ENCODE assay signal across 19 cellular contexts in genomic region chr17:27568811-27569210, GRCh38.
DNase-seq lines count a peak whose midpoint lies in the region; ATAC-seq and TF ChIP-seq lines count a peak whose summit lies in the region.
"Had no signal": no experiment of that assay in that cellular context is flagged by ENCODE, and none has a peak within 500 bp of the region (broad histone marks: within the 10 kb centered on the region; RNA-seq: fewer than 3 reads in every experiment).

No MANE protein-coding gene starts in this region.

- H3K36me3 Mint-ChIP-seq in activated T-cell treated with anti-CD3 and anti-CD28 coated beads, Interleukin-2, amount 50 U/mL, for 72 hours (ENCODE audit: insufficient read depth in 2 of 2): peaks cover 4 to 15% of the 10 kb centered on the region in 2 donors
- peaks cover 5% of the 10 kb centered on the region for H3K36me3 Mint-ChIP-seq in activated T-cell treated with anti-CD3 and anti-CD28 coated beads, Interleukin-2, amount 50 U/mL, for 4 hours (ENCODE audit: insufficient read depth)
- H3K36me3 Mint-ChIP-seq in activated T-helper 17 cell treated with anti-CD3 and anti-CD28 coated beads, Interleukin-2, amount 50 U/mL, for 72 hours (ENCODE audit: low read depth): no peaks in the 10 kb centered on the region
- no peaks in the 10 kb centered on the region for H3K36me3 Mint-ChIP-seq in natural killer cell
- H3K36me3 Mint-ChIP-seq: activated naive CD4-positive, alpha-beta T cell treated with anti-CD3 and anti-CD28 coated beads, Interleukin-2, amount 50 U/mL, for 24 hours had no signal

- no peak for ATAC-seq in activated T-cell treated with anti-CD3 and anti-CD28 coated beads, Interleukin-2, amount 50 U/mL, for 72 hours (replicated peaks in 1 of 2)
- ATAC-seq in activated T-cell treated with anti-CD3 and anti-CD28 coated beads, Interleukin-2, amount 50 U/mL, for 4 hours: no peak
- ATAC-seq in activated T-helper 17 cell treated with anti-CD3 and anti-CD28 coated beads, Interleukin-2, amount 50 U/mL, for 72 hours (replicated peaks): no peak
- ATAC-seq in natural killer cell (peak; percentile 21 to 49 (median 28)), GM21447 (IDR thresholded peaks at IDR 0.05; ENCODE audit: unreplicated experiment) (no peak)
- ATAC-seq: PC-3 had no signal

- H3K27me3 Mint-ChIP-seq in activated T-cell treated with anti-CD3 and anti-CD28 coated beads, Interleukin-2, amount 50 U/mL, for 72 hours (ENCODE audit: low read depth): no peaks in the 10 kb centered on the region
- no peaks in the 10 kb centered on the region for H3K27me3 Mint-ChIP-seq in activated T-cell treated with anti-CD3 and anti-CD28 coated beads, Interleukin-2, amount 50 U/mL, for 4 hours (ENCODE audit: low read depth)
- H3K27me3 Mint-ChIP-seq in activated T-helper 17 cell treated with anti-CD3 and anti-CD28 coated beads, Interleukin-2, amount 50 U/mL, for 72 hours: no peaks in the 10 kb centered on the region
- no peaks in the 10 kb centered on the region for H3K27me3 Mint-ChIP-seq in natural killer cell (ENCODE audit: low read depth in 2 of 2)
- H3K27me3 Mint-ChIP-seq: activated naive CD4-positive, alpha-beta T cell treated with anti-CD3 and anti-CD28 coated beads, Interleukin-2, amount 50 U/mL, for 24 hours; IgD-negative memory B cell had no signal

- peak overlapping the region; percentile 63 for H3K27ac Mint-ChIP-seq in activated T-cell treated with anti-CD3 and anti-CD28 coated beads, Interleukin-2, amount 50 U/mL, for 72 hours
- H3K27ac Mint-ChIP-seq in activated T-helper 17 cell treated with anti-CD3 and anti-CD28 coated beads, Interleukin-2, amount 50 U/mL, for 72 hours: peak overlapping the region; percentile 26
- H3K27ac Mint-ChIP-seq in natural killer cell: peak overlapping the region; percentile 93 to 94
- H3K27ac Mint-ChIP-seq: activated naive CD4-positive, alpha-beta T cell treated with anti-CD3 and anti-CD28 coated beads, Interleukin-2, amount 50 U/mL, for 24 hours had no signal

- DNase-seq in activated T-cell treated with anti-CD3 and anti-CD28 coated beads, Interleukin-2, amount 50 U/mL, for 72 hours: no peak
- no peak for DNase-seq in activated T-cell treated with anti-CD3 and anti-CD28 coated beads, Interleukin-2, amount 50 U/mL, for 4 hours
- DNase-seq in natural killer cell (no peak), substantia nigra (lab: John Stamatoyannopoulos, UW) (no peak), mesenteric fat pad (ENCODE audit: low spot score) (no peak)
- DNase-seq in NK-92 treated with Interleukin-12 subunit alpha and Interleukin-12 subunit beta, amount 100 ng/mL, for 24 hours (lab: John Stamatoyannopoulos, UW): no peak
- DNase-seq: colonic mucosa, NCI-H146, NCI-H2227 treated with DMSO at 0.1 percent for 48 hours, NCI-H774, T1000 had no signal

- intact Hi-C loops in natural killer cell (cut with micrococcal nuclease): loop anchor here (1.0 to 5.0 kb wide), 3 partner anchors 25 to 97 kb away; no protein-coding TSS in a partner anchor

- peaks cover 90% of the 10 kb centered on the region for H3K4me1 Mint-ChIP-seq in activated T-cell treated with anti-CD3 and anti-CD28 coated beads, Interleukin-2, amount 50 U/mL, for 72 hours (ENCODE audit: low read depth)
- peaks cover 47% of the 10 kb centered on the region for H3K4me1 Mint-ChIP-seq in activated T-cell treated with anti-CD3 and anti-CD28 coated beads, Interleukin-2, amount 50 U/mL, for 4 hours (ENCODE audit: low read depth)
- peaks cover 24% of the 10 kb centered on the region for H3K4me1 Mint-ChIP-seq in activated T-helper 17 cell treated with anti-CD3 and anti-CD28 coated beads, Interleukin-2, amount 50 U/mL, for 72 hours
- peaks cover 53 to 54% of the 10 kb centered on the region in 2 donors for H3K4me1 Mint-ChIP-seq in natural killer cell

- H3K27ac ChIP-seq in substantia nigra (ENCODE audit: low read depth, low read length, poor library complexity, severe bottlenecking): peak overlapping the region; percentile 27
- H3K27ac ChIP-seq: C4-2B, colonic mucosa, lower lobe of right lung, parathyroid adenoma had no signal

- H3K9me3 Mint-ChIP-seq in activated T-cell treated with anti-CD3 and anti-CD28 coated beads, Interleukin-2, amount 50 U/mL, for 72 hours: no peaks in the 10 kb centered on the region
- no peaks in the 10 kb centered on the region for H3K9me3 Mint-ChIP-seq in activated T-cell treated with anti-CD3 and anti-CD28 coated beads, Interleukin-2, amount 50 U/mL, for 4 hours
- no peaks in the 10 kb centered on the region for H3K9me3 Mint-ChIP-seq in activated T-helper 17 cell treated with anti-CD3 and anti-CD28 coated beads, Interleukin-2, amount 50 U/mL, for 72 hours
- H3K9me3 Mint-ChIP-seq in natural killer cell: no peaks in the 10 kb centered on the region
- H3K9me3 Mint-ChIP-seq: activated naive CD4-positive, alpha-beta T cell treated with anti-CD3 and anti-CD28 coated beads, Interleukin-2, amount 50 U/mL, for 24 hours; IgD-negative memory B cell had no signal

- H3K4me3 Mint-ChIP-seq in activated T-cell treated with anti-CD3 and anti-CD28 coated beads, Interleukin-2, amount 50 U/mL, for 72 hours: peak overlapping the region; percentile 32 to 57
- H3K4me3 Mint-ChIP-seq in activated T-cell treated with anti-CD3 and anti-CD28 coated beads, Interleukin-2, amount 50 U/mL, for 4 hours: no peak overlapping the region
- H3K4me3 Mint-ChIP-seq in activated T-helper 17 cell treated with anti-CD3 and anti-CD28 coated beads, Interleukin-2, amount 50 U/mL, for 72 hours: peak overlapping the region; percentile 25
- peak overlapping the region; percentile 81 for H3K4me3 Mint-ChIP-seq in natural killer cell
- H3K4me3 Mint-ChIP-seq: activated naive CD4-positive, alpha-beta T cell treated with anti-CD3 and anti-CD28 coated beads, Interleukin-2, amount 50 U/mL, for 24 hours had no signal

- TF ChIP-seq CTCF in natural killer cell (IDR thresholded peaks at IDR 0.05): no peak

Comparison
In these comparisons a context has a peak if more than half of its experiments do, and no peak if none do; other contexts are left out.
1. ATAC-seq: peak in natural killer cell (3 of 3); none in activated T-cell treated with anti-CD3 and anti-CD28 coated beads, Interleukin-2, amount 50 U/mL, for 72 hours (0 of 2), activated T-cell treated with anti-CD3 and anti-CD28 coated beads, Interleukin-2, amount 50 U/mL, for 4 hours (0 of 2), activated T-helper 17 cell treated with anti-CD3 and anti-CD28 coated beads, Interleukin-2, amount 50 U/mL, for 72 hours (single experiment) and GM21447 (single experiment).
2. H3K27ac Mint-ChIP-seq: peak in every context shown above with its lines; median percentile 94 in natural killer cell; 63 in activated T-cell treated with anti-CD3 and anti-CD28 coated beads, Interleukin-2, amount 50 U/mL, for 72 hours; 26 in activated T-helper 17 cell treated with anti-CD3 and anti-CD28 coated beads, Interleukin-2, amount 50 U/mL, for 72 hours.